Comparison of ENCODE assay signal across 9 cellular contexts in genomic region chr22:24758164-24758799, GRCh38. TPM values are rescaled to one million over a fixed set of nuclear protein-coding genes. Genes with fewer than 3 reads are reported as not detected.
A peak's percentile ranks its signal among the peaks of the same experiment; 100 is the strongest.
DNase-seq lines count a peak whose midpoint lies in the region; ATAC-seq and TF ChIP-seq lines count a peak whose summit lies in the region.
"Had no signal": no experiment of that assay in that cellular context is flagged by ENCODE, and none has a peak within 500 bp of the region (broad histone marks: within the 10 kb centered on the region; RNA-seq: fewer than 3 reads in every experiment).

No MANE protein-coding gene starts in this region.

- H3K4me3 ChIP-seq in CD8-positive, alpha-beta memory T cell (ENCODE audit: low read length): no peak overlapping the region
- H3K4me3 ChIP-seq in HCT116 (replicated peaks in 1 of 2; ENCODE audit: low read depth in 1 of 2, low read length in 2 of 2): no peak overlapping the region

- no peak overlapping the region for H3K9ac ChIP-seq in HCT116 (ENCODE audit: low read length)

- no peaks in the 10 kb centered on the region for H3K4me1 Mint-ChIP-seq in CD8-positive, alpha-beta memory T cell

- TF ChIP-seq CTCF in HCT116 (IDR thresholded peaks at IDR 0.05 in 2 of 3, conservative IDR thresholded peaks at IDR 0.05 in 1 of 3; ENCODE audit: borderline replicate concordance in 1 of 3, insufficient read depth in 1 of 3, low read depth in 2 of 3, low read length in 2 of 3): peak; percentile 68 to 94 (median 88)
- TF ChIP-seq CTCF in RWPE1 (conservative IDR thresholded peaks at IDR 0.05; ENCODE audit: low read depth): peak; percentile 86

- no peak overlapping the region for H2AFZ ChIP-seq in HCT116 (ENCODE audit: low read depth, low read length, poor library complexity, severe bottlenecking)

- H3K79me2 ChIP-seq in HCT116 (ENCODE audit: insufficient read depth, low read length): no peaks in the 10 kb centered on the region

- no peaks in the 10 kb centered on the region for H3K4me1 ChIP-seq in CD8-positive, alpha-beta memory T cell (ENCODE audit: insufficient read depth, low read length)
- no peaks in the 10 kb centered on the region for H3K4me1 ChIP-seq in HCT116 (ENCODE audit: control insufficient read depth in 1 of 2, insufficient read depth in 2 of 2, low read length in 2 of 2)

- no peaks in the 10 kb centered on the region for H3K9me2 ChIP-seq in HCT116 (ENCODE audit: insufficient read depth)

- peak; percentile 85 for TF ChIP-seq RAD21 in HCT116 (IDR thresholded peaks at IDR 0.05; ENCODE audit: low read depth)

- no peaks in the 10 kb centered on the region for H3K9me3 Mint-ChIP-seq in CD8-positive, alpha-beta memory T cell

- no peaks in the 10 kb centered on the region for H3K36me3 Mint-ChIP-seq in CD8-positive, alpha-beta memory T cell

- POLR2A ChIA-PET in CD8-positive, alpha-beta memory T cell (lab: Charles Lee): no interaction called here
- POLR2A ChIA-PET in HCT116 (lab: Charles Lee): no interaction called here
- POLR2A ChIA-PET in RWPE1 (lab: Yijun Ruan, JAX; ENCODE audit: low non-redundant PET): no interaction called here

- DNase-seq in CD8-positive, alpha-beta memory T cell: peak; percentile 26 to 60 (median 39)
- DNase-seq in HCT116 (ENCODE audit: low read depth, low spot score) (peak; percentile 39), RWPE1 (ENCODE audit: low spot score) (peak; percentile 18), hepatic stellate cell (ENCODE audit: low spot score) (peak; percentile 37), 8988T (no peak)
- DNase-seq in activated naive CD8-positive, alpha-beta T cell treated with anti-CD3 and anti-CD28 coated beads, Interleukin-2, amount 50 U/mL, for 16 hours (ENCODE audit: low read depth, low spot score): peak; percentile 9
- DNase-seq in stimulated activated CD4-positive, alpha-beta T cell treated with anti-CD3 and anti-CD28 coated beads, Interleukin-1b, Interleukin-23, amount 100 ng/mL, for 1 hour (ENCODE audit: low read depth in 2 of 2): peak; percentile 16 to 32

- no TSS peak for BruUV-seq in HCT116 (replicated peaks; lab: Mats Ljungman, UMichigan)

- H3K27ac Mint-ChIP-seq in CD8-positive, alpha-beta memory T cell: no peak overlapping the region

- H3K9me3 ChIP-seq in CD8-positive, alpha-beta memory T cell (ENCODE audit: low read length): no peaks in the 10 kb centered on the region
- no peaks in the 10 kb centered on the region for H3K9me3 ChIP-seq in HCT116 (ENCODE audit: control insufficient read depth in 1 of 2, insufficient read depth in 1 of 2, low read depth in 1 of 2, low read length in 2 of 2)

- H3K27me3 Mint-ChIP-seq in CD8-positive, alpha-beta memory T cell: peaks cover 0 to 3% of the 10 kb centered on the region in 2 donors

- H3K27me3 ChIP-seq in CD8-positive, alpha-beta memory T cell (ENCODE audit: insufficient read depth, low read length, poor library complexity, severe bottlenecking): peaks cover 3% of the 10 kb centered on the region
- peaks cover 33% of the 10 kb centered on the region for H3K27me3 ChIP-seq in HCT116 (ENCODE audit: insufficient read depth, low read length)

- H3K4me3 Mint-ChIP-seq in CD8-positive, alpha-beta memory T cell: no peak overlapping the region

- CTCF ChIA-PET in CD8-positive, alpha-beta memory T cell (lab: Charles Lee): interaction anchor here (1.4 to 1.9 kb wide), 2 partner anchors 40 to 92 kb away, joined by 3 read pairs; no protein-coding TSS in a partner anchor
- CTCF ChIA-PET in HCT116 (lab: Charles Lee): interaction anchor here (0.8 to 1.5 kb wide), 2 partner anchors 11 to 14 kb away, joined by 3 to 4 read pairs; no protein-coding TSS in a partner anchor
- CTCF ChIA-PET in RWPE1 (lab: Yijun Ruan, JAX): no interaction called here

- RAD21 ChIA-PET in HCT116 (lab: Charles Lee; ENCODE audit: low non-redundant PET in 1 of 2, low total read pairs in 2 of 2, uncharacterized antibody in 2 of 2, unreplicated experiment in 2 of 2): no interaction called here

- no peaks in the 10 kb centered on the region for H4K20me1 ChIP-seq in HCT116 (ENCODE audit: insufficient read depth)

- H3K27ac ChIP-seq in CD8-positive, alpha-beta memory T cell (ENCODE audit: low read depth, low read length): no peak overlapping the region
- no peak overlapping the region for H3K27ac ChIP-seq in HCT116 (ENCODE audit: low read depth, low read length)
- no peak overlapping the region for H3K27ac ChIP-seq in RWPE1

- no peaks in the 10 kb centered on the region for H3K36me3 ChIP-seq in CD8-positive, alpha-beta memory T cell (ENCODE audit: insufficient read depth, low read length)
- no peaks in the 10 kb centered on the region for H3K36me3 ChIP-seq in HCT116 (ENCODE audit: control insufficient read depth in 1 of 2, insufficient read depth in 2 of 2, low read length in 2 of 2)

- TF ChIP-seq POLR2A in HCT116 (IDR thresholded peaks at IDR 0.05; ENCODE audit: borderline replicate concordance, extremely low read depth, insufficient read depth, insufficient read length): no peak

- ATAC-seq in HCT116: peak; percentile 63; the same call in 1 of the 2 replicates
- no peak for ATAC-seq in GM18867 (IDR thresholded peaks at IDR 0.05; ENCODE audit: unreplicated experiment)

- H3K4me2 ChIP-seq in HCT116 (ENCODE audit: low read length): no peak overlapping the region

- intact Hi-C loops in HCT116 (cut with micrococcal nuclease): loop anchor here (5.0 kb wide), 1 partner anchor 106 kb away; no protein-coding TSS in a partner anchor

TF ChIP-seq in HCT116, 20 proteins besides CTCF, POLR2A, EP300 and RAD21:
- TF ChIP-seq JUND (IDR thresholded peaks at IDR 0.05) (no peak), SRF (IDR thresholded peaks at IDR 0.05; ENCODE audit: low read depth) (0 out of 2 replicates have a peak, but pooled peaks have one; percentile 18)

RNA-seq across cellular contexts. Expression of gene PIWIL3, which starts 16.2 kb away (rescaled TPM):
- total RNA-seq in CD8-positive, alpha-beta memory T cell: not detected
- polyA plus RNA-seq in CD8-positive, alpha-beta memory T cell: not detected
- not detected for total RNA-seq in HCT116 (2021; ENCODE audit: unreplicated experiment)
- polyA plus RNA-seq in HCT116 (2012): not detected in 2 replicates
- total RNA-seq: T-helper 1 cell treated with Interleukin-12 subunit alpha and Interleukin-12 subunit beta and Interleukin-4 antibody, amounts not matched to agents 30 ng/mL and 1 ng/mL, for 36 hours had no signal

RNA-seq across cellular contexts. Expression of gene SGSM1, which starts 47.7 kb away (rescaled TPM):
- under 1 TPM; 0.09 to 0.31 TPM for total RNA-seq in CD8-positive, alpha-beta memory T cell
- 0.28 TPM for polyA plus RNA-seq in CD8-positive, alpha-beta memory T cell
- 5.1 TPM for total RNA-seq in HCT116 (2021; ENCODE audit: unreplicated experiment)
- polyA plus RNA-seq in HCT116 (2012): 4.2 and 4.5 TPM in 2 replicates
